ENCODE assay signal across 1 cellular context in the genomic region with DNA sequence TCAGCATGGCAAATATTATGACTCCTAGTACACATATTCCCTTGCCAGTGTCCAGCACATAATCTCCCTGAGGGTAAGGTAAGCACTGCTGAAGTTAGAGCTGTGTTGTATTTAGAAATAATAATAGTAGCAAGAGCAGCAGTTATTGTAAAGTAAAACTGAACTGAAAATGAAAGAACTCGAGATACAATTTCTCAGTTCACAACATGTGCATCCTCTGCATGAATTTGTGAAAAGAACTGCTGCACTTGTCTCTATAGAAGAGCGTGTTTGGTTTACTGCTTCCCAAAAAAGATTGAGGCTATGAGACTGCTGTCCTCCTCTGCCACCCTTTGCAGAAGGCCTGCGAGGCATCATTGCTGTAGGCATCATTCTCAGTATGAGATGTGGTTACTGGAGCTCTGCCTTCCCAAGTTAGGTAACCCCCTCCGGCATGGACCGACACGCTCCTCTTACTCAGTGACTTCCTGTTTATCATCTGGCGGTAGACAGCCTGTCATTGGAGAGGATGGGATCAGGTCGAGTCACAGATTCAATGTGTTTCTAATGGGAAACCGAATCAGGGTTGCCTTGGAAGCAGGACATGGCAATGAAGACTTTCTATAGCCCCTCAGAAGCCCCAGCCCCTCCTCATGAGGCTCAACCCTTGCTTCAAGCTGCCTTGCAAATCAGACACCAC.
TF ChIP-seq lines count a peak whose summit lies in the region.

No MANE protein-coding gene starts in this region.

TF ChIP-seq in HepG2, 621 proteins besides CTCF, POLR2A, EP300 and RAD21 (continued from another document):
- TF ChIP-seq, protein P1, sequence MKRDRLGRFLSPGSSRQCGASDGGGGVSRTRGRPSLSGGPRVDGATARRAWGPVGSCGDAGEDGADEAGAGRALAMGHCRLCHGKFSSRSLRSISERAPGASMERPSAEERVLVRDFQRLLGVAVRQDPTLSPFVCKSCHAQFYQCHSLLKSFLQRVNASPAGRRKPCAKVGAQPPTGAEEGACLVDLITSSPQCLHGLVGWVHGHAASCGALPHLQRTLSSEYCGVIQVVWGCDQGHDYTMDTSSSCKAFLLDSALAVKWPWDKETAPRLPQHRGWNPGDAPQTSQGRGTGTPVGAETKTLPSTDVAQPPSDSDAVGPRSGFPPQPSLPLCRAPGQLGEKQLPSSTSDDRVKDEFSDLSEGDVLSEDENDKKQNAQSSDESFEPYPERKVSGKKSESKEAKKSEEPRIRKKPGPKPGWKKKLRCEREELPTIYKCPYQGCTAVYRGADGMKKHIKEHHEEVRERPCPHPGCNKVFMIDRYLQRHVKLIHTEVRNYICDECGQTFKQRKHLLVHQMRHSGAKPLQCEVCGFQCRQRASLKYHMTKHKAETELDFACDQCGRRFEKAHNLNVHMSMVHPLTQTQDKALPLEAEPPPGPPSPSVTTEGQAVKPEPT (CRISPR knock-in tag; IDR thresholded peaks at IDR 0.05; ENCODE audit: low read depth), result no peak
- TF ChIP-seq FOXA3 (CRISPR knock-in tag; IDR thresholded peaks at IDR 0.05), result no peak
- TF ChIP-seq, protein P2, sequence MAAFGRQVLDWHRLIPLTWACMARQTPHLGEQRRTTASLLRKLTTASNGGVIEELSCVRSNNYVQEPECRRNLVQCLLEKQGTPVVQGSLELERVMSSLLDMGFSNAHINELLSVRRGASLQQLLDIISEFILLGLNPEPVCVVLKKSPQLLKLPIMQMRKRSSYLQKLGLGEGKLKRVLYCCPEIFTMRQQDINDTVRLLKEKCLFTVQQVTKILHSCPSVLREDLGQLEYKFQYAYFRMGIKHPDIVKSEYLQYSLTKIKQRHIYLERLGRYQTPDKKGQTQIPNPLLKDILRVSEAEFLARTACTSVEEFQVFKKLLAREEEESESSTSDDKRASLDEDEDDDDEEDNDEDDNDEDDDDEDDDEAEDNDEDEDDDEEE (CRISPR knock-in tag; IDR thresholded peaks at IDR 0.05), result no peak
- no peak for TF ChIP-seq ZNF263 (CRISPR knock-in tag; IDR thresholded peaks at IDR 0.05)
- TF ChIP-seq ADNP (CRISPR knock-in tag; IDR thresholded peaks at IDR 0.05), result no peak
- TF ChIP-seq, protein P3, sequence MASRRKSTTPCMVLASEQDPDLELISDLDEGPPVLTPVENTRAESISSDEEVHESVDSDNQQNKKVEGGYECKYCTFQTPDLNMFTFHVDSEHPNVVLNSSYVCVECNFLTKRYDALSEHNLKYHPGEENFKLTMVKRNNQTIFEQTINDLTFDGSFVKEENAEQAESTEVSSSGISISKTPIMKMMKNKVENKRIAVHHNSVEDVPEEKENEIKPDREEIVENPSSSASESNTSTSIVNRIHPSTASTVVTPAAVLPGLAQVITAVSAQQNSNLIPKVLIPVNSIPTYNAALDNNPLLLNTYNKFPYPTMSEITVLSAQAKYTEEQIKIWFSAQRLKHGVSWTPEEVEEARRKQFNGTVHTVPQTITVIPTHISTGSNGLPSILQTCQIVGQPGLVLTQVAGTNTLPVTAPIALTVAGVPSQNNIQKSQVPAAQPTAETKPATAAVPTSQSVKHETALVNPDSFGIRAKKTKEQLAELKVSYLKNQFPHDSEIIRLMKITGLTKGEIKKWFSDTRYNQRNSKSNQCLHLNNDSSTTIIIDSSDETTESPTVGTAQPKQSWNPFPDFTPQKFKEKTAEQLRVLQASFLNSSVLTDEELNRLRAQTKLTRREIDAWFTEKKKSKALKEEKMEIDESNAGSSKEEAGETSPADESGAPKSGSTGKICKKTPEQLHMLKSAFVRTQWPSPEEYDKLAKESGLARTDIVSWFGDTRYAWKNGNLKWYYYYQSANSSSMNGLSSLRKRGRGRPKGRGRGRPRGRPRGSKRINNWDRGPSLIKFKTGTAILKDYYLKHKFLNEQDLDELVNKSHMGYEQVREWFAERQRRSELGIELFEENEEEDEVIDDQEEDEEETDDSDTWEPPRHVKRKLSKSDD (CRISPR knock-in tag; IDR thresholded peaks at IDR 0.05; ENCODE audit: low read depth), result no peak
- no peak for TF ChIP-seq ZFP82 (CRISPR knock-in tag; IDR thresholded peaks at IDR 0.05; ENCODE audit: borderline replicate concordance)
